Comparison of ENCODE assay signal across 1 cellular context in the genomic region with DNA sequence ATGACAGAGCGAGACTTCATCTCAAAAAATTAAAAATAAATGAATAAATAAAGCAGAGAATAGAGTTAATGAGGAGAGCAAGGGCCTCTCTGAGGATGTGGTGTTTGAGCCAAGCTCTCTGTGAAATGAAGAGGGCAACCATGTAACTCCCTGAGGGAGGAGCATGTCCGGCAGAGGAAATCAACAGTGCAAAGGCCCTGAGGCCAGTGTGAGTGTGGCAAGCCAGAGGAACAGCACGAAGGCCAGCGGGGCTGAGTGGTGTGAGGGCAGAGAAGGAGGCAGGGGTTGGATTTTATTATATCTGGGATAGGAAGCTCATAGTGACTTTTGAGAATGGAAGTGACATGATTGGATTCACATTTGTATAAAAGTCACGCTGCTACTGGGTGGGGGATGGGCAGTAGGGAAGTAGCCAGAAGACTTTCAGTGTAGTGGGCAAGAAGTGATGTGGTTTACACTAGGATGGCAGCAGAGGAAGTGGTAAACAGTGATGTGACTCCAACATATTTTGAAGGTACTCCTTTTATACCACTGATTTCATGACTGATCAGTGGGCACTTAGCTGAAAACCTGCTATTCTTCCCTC.
TF ChIP-seq lines count a peak whose summit lies in the region.

No MANE protein-coding gene starts in this region.

TF ChIP-seq in SK-N-SH, 30 proteins besides CTCF, POLR2A, EP300 and RAD21:
- no peak for TF ChIP-seq SIN3A (IDR thresholded peaks at IDR 0.05; ENCODE audit: borderline replicate concordance, low read depth, low read length)
- no peak for TF ChIP-seq MXI1 (IDR thresholded peaks at IDR 0.05; ENCODE audit: low read depth, low read length)
- no peak for TF ChIP-seq YY1 (IDR thresholded peaks at IDR 0.05; ENCODE audit: low read depth)
- TF ChIP-seq ELF1 (IDR thresholded peaks at IDR 0.05): no peak
- TF ChIP-seq, protein P1, sequence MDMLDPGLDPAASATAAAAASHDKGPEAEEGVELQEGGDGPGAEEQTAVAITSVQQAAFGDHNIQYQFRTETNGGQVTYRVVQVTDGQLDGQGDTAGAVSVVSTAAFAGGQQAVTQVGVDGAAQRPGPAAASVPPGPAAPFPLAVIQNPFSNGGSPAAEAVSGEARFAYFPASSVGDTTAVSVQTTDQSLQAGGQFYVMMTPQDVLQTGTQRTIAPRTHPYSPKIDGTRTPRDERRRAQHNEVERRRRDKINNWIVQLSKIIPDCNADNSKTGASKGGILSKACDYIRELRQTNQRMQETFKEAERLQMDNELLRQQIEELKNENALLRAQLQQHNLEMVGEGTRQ (IDR thresholded peaks at IDR 0.05; ENCODE audit: borderline replicate concordance, low read depth, low read length): no peak
- no peak for TF ChIP-seq TCF12 (IDR thresholded peaks at IDR 0.05)
- no peak for TF ChIP-seq GATA2 (CRISPR knock-in tag; IDR thresholded peaks at IDR 0.05)
- TF ChIP-seq, protein P2, sequence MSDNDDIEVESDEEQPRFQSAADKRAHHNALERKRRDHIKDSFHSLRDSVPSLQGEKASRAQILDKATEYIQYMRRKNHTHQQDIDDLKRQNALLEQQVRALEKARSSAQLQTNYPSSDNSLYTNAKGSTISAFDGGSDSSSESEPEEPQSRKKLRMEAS (IDR thresholded peaks at IDR 0.05; ENCODE audit: low read depth): no peak
- TF ChIP-seq, protein P3, sequence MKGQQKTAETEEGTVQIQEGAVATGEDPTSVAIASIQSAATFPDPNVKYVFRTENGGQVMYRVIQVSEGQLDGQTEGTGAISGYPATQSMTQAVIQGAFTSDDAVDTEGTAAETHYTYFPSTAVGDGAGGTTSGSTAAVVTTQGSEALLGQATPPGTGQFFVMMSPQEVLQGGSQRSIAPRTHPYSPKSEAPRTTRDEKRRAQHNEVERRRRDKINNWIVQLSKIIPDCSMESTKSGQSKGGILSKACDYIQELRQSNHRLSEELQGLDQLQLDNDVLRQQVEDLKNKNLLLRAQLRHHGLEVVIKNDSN (IDR thresholded peaks at IDR 0.05; ENCODE audit: borderline replicate concordance, low read depth): no peak
- TF ChIP-seq FOXJ3 (CRISPR knock-in tag; IDR thresholded peaks at IDR 0.05): no peak
- TF ChIP-seq EZH2phosphoT487 (IDR thresholded peaks at IDR 0.05; ENCODE audit: borderline replicate concordance, low read depth): no peak
- TF ChIP-seq JUND (IDR thresholded peaks at IDR 0.05): no peak
- no peak for TF ChIP-seq IRF3 (IDR thresholded peaks at IDR 0.05; ENCODE audit: low read depth, low read length)
- TF ChIP-seq REST (IDR thresholded peaks at IDR 0.05; ENCODE audit: low read depth, low read length): no peak
